Comparison of ENCODE assay signal across 1 cellular context in the genomic region with DNA sequence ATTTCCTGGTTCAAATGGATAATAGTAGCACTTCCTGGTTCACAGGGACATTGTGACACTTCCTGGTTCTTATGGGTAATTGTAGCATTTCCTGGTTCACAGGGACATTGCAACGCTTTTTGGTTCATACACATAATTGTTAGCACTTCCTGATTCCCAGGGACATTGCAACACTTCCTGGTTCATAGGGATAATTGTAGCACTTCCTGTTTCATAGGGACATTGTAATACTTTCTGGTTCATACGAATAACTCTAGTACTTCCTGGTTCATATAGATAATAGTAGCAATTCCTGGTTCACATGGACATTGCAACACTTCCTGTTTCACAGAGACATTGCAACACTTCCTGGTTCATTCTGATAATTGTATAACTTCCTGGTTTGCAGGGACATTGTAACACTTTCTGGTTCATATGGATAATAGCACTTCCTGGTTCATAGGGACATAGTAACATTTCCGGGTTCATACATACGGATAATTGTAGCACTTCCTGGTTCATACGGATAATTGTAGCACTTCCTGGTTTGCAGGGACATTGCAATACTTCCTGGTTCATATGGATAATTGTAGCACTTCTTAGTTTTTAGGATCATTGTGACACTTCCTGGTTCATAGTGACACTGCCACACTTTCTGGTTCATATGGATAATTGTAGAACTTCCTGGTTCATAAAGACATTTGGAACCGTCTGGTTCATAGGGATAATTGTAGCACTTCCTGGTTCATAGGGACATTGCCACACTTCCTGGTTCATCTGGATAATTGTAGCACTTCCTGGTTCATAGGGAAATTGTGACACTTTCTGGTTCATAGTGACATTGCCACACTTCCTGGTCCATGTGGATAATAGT.
TF ChIP-seq lines count a peak whose summit lies in the region.

No MANE protein-coding gene starts in this region.

TF ChIP-seq in HCT116, 20 proteins besides CTCF, POLR2A, EP300 and RAD21 (continued from another document):
- TF ChIP-seq ELF1 (IDR thresholded peaks at IDR 0.05; ENCODE audit: borderline replicate concordance, low read depth) (no peak; the same call in 1 of the 2 replicates), YY1 (IDR thresholded peaks at IDR 0.05; ENCODE audit: extremely low read depth, insufficient replicate concordance, low read depth, low read length) (no peak), EGR1 (IDR thresholded peaks at IDR 0.05; ENCODE audit: low read depth) (no peak), CEBPB (IDR thresholded peaks at IDR 0.05; ENCODE audit: low read depth) (peak; percentile 77), EZH2 (IDR thresholded peaks at IDR 0.05) (no peak)
- TF ChIP-seq, protein P1, sequence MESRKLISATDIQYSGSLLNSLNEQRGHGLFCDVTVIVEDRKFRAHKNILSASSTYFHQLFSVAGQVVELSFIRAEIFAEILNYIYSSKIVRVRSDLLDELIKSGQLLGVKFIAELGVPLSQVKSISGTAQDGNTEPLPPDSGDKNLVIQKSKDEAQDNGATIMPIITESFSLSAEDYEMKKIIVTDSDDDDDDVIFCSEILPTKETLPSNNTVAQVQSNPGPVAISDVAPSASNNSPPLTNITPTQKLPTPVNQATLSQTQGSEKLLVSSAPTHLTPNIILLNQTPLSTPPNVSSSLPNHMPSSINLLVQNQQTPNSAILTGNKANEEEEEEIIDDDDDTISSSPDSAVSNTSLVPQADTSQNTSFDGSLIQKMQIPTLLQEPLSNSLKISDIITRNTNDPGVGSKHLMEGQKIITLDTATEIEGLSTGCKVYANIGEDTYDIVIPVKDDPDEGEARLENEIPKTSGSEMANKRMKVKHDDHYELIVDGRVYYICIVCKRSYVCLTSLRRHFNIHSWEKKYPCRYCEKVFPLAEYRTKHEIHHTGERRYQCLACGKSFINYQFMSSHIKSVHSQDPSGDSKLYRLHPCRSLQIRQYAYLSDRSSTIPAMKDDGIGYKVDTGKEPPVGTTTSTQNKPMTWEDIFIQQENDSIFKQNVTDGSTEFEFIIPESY (IDR thresholded peaks at IDR 0.05; ENCODE audit: extremely low read depth, insufficient replicate concordance, low read length) = no peak
